In the genomic region with DNA sequence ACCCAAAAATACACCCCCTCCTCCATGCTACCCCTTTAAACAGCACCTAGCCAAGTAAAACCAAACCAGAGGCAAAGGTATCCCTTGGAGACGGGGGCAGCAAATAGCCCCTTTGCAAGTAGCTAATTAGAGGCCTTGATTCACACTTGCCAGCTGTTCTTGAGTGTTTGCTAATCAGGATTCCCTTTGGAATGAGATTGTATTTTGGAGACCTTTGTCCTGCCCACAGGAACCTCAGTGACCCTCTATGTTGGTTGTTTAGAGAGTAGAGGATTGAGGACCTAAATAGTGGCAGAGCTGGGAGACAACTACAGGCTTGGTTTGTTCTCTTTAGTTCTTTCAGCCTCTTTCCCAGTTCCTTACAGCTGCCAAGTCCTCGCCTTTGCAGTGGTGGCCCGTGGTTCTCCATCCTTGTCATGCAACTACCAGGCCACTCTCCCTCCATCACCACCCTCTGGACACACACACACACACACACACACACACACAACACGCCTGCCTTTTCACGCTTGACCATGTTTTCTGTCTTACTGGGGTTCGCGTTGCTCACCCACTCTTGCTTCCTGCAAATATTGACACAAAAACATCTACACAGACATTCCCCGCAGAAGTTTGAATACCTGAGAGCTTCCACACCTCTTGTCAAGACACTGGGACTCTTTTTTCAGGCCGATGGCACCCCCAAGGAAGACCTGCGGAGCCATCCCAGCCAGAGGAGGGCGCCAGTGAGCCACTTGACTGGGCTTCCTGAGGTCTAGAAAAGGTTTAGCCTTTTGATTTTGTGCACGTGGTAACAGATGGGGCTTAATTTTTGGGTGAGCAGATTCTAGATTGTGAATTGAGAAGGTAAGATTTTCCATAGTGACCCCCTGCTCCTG, we compare ENCODE assay signal across 8 cellular contexts.
DNase-seq lines count a peak whose midpoint lies in the region; ATAC-seq lines count a peak whose summit lies in the region.

No MANE protein-coding gene starts in this region.

- DNase-seq in NCI-H1417 (lab: John Stamatoyannopoulos, UW) (peak in 2 of 3 experiments; percentile 13 to 61), NCI-H1417 treated with DMSO at 0.1 percent for 48 hours (lab: John Stamatoyannopoulos, UW) (no peak), T follicular helper cell (ENCODE audit: low read depth) (peak; percentile 78), islet precursor cell (peak; percentile 74), midbrain (lab: John Stamatoyannopoulos, UW) (no peak)
- peak; percentile 70 for DNase-seq in activated naive CD8-positive, alpha-beta T cell treated with anti-CD3 and anti-CD28 coated beads, Interleukin-2, amount 50 U/mL, for 16 hours (ENCODE audit: low read depth, low spot score)
- DNase-seq in stimulated activated CD8-positive, alpha-beta memory T cell treated with anti-CD3 and anti-CD28 coated beads, Interleukin-12 subunit alpha, Interleukin-12 subunit beta, amount 100 ng/mL, for 1 hour (ENCODE audit: low read depth) = peak; percentile 76

- peak; percentile 41 for ATAC-seq in HG03469 (IDR thresholded peaks at IDR 0.05; ENCODE audit: unreplicated experiment)

Comparison
In these comparisons a context has a peak if more than half of its experiments do, and no peak if none do; other contexts are left out.
1. DNase-seq: peak in NCI-H1417 (2 of 3), T follicular helper cell (single experiment), activated naive CD8-positive, alpha-beta T cell treated with anti-CD3 and anti-CD28 coated beads, Interleukin-2, amount 50 U/mL, for 16 hours (single experiment), islet precursor cell (single experiment) and stimulated activated CD8-positive, alpha-beta memory T cell treated with anti-CD3 and anti-CD28 coated beads, Interleukin-12 subunit alpha, Interleukin-12 subunit beta, amount 100 ng/mL, for 1 hour (single experiment); none in NCI-H1417 treated with DMSO at 0.1 percent for 48 hours (single experiment) and midbrain (single experiment).